8 cellular contexts compared by ENCODE assay signal in genomic region chr17:77235370-77236080, GRCh38.
DNase-seq lines count a peak whose midpoint lies in the region; ATAC-seq and TF ChIP-seq lines count a peak whose summit lies in the region.

No MANE protein-coding gene starts in this region.

- TF ChIP-seq POLR2A in spleen (IDR thresholded peaks at IDR 0.05), result no peak

- H3K27me3 ChIP-seq in spleen (replicated peaks in 1 of 7), result no peaks in the 10 kb centered on the region

- ATAC-seq in activated T-cell treated with anti-CD3 and anti-CD28 coated beads, Interleukin-2, amount 50 U/mL, for 72 hours (replicated peaks in 1 of 2), result peak in 1 of 2 donors; percentile 18
- ATAC-seq in left ventricle myocardium superior (peak; percentile 52), esophagus mucosa (no peak), GM21529 (IDR thresholded peaks at IDR 0.05; ENCODE audit: unreplicated experiment) (no peak), GM21447 (IDR thresholded peaks at IDR 0.05; ENCODE audit: unreplicated experiment) (no peak)

- H3K4me1 ChIP-seq in spleen, result peaks cover 13 to 33% (median 28%) of the 10 kb centered on the region in 6 donors

- peak overlapping the region; percentile 46 for H3K27ac Mint-ChIP-seq in activated T-cell treated with anti-CD3 and anti-CD28 coated beads, Interleukin-2, amount 50 U/mL, for 72 hours

- H3K4me3 ChIP-seq in spleen, result peak overlapping the region in 6 of 8 donors; percentile 10 to 51 (median 18)

- peak; percentile 66 for DNase-seq in activated CD8-positive, alpha-beta memory T cell treated with anti-CD3 and anti-CD28 coated beads for 24 hours
- DNase-seq in activated CD8-positive, alpha-beta memory T cell treated with anti-CD3 and anti-CD28 coated beads, Interleukin-2, amount 50 U/mL, for 4 hours, result no peak
- peak; percentile 38 to 46 for DNase-seq in activated T-cell treated with anti-CD3 and anti-CD28 coated beads, Interleukin-2, amount 50 U/mL, for 72 hours
- DNase-seq in left ventricle myocardium superior (peak; percentile 55), spleen (no peak)

- intact Hi-C loops in left ventricle myocardium superior (cut with micrococcal nuclease) (no loop called here), spleen (cut with DNase I; ENCODE audit: low total_unique reads) (no loop called here)

- H3K9me3 Mint-ChIP-seq in activated T-cell treated with anti-CD3 and anti-CD28 coated beads, Interleukin-2, amount 50 U/mL, for 72 hours, result peaks cover 8 to 9% of the 10 kb centered on the region in 2 donors

- peak overlapping the region; percentile 79 to 89 for H3K4me3 Mint-ChIP-seq in activated T-cell treated with anti-CD3 and anti-CD28 coated beads, Interleukin-2, amount 50 U/mL, for 72 hours

- H3K9me3 ChIP-seq in spleen, result peaks cover 0 to 4% (median 0%) of the 10 kb centered on the region in 8 donors

- peak overlapping the region; percentile 58 to 83 (median 82) for H3K27ac ChIP-seq in spleen

- peaks cover 38% of the 10 kb centered on the region for H3K4me1 Mint-ChIP-seq in activated T-cell treated with anti-CD3 and anti-CD28 coated beads, Interleukin-2, amount 50 U/mL, for 72 hours (ENCODE audit: low read depth)

- peaks cover 6 to 13% of the 10 kb centered on the region in 2 donors for H3K36me3 Mint-ChIP-seq in activated T-cell treated with anti-CD3 and anti-CD28 coated beads, Interleukin-2, amount 50 U/mL, for 72 hours (ENCODE audit: insufficient read depth in 2 of 2)

- 3 to 17% (median 4%) methylated on average over 15 of the region's 15 CpGs for WGBS in spleen, 5 donors

- H3K36me3 ChIP-seq in spleen, result no peaks in the 10 kb centered on the region

- no peak for TF ChIP-seq CTCF in spleen (IDR thresholded peaks at IDR 0.05 in 8 of 11, conservative IDR thresholded peaks at IDR 0.05 in 3 of 11)

- no peaks in the 10 kb centered on the region for H3K27me3 Mint-ChIP-seq in activated T-cell treated with anti-CD3 and anti-CD28 coated beads, Interleukin-2, amount 50 U/mL, for 72 hours (ENCODE audit: low read depth)

Comparison
In these comparisons a context has a peak if more than half of its experiments do, and no peak if none do; other contexts are left out.
1. DNase-seq: peak in activated CD8-positive, alpha-beta memory T cell treated with anti-CD3 and anti-CD28 coated beads for 24 hours (single experiment), activated T-cell treated with anti-CD3 and anti-CD28 coated beads, Interleukin-2, amount 50 U/mL, for 72 hours (2 of 2) and left ventricle myocardium superior (single experiment); none in activated CD8-positive, alpha-beta memory T cell treated with anti-CD3 and anti-CD28 coated beads, Interleukin-2, amount 50 U/mL, for 4 hours (single experiment) and spleen (single experiment).